In genomic region chr7:142782922-142783900, GRCh38 we compare ENCODE assay signal across 9 cellular contexts. TPM values are rescaled to one million over a fixed set of nuclear protein-coding genes. Genes with fewer than 3 reads are reported as not detected.
DNase-seq lines count a peak whose midpoint lies in the region; ATAC-seq, FAIRE-seq and TF ChIP-seq lines count a peak whose summit lies in the region.
"Had no signal": no experiment of that assay in that cellular context is flagged by ENCODE, and none has a peak within 500 bp of the region (broad histone marks: within the 10 kb centered on the region; RNA-seq: fewer than 3 reads in every experiment).

No MANE protein-coding gene starts in this region.

- peak overlapping the region; percentile 66 for H3K4me3 Mint-ChIP-seq in WTC11

- 0 out of 2 replicates have a peak, but pooled peaks cover 6% of the 10 kb centered on the region for H3K27me3 Mint-ChIP-seq in WTC11 (ENCODE audit: low read depth)

- H3K4me1 Mint-ChIP-seq in WTC11 = peaks cover 7% of the 10 kb centered on the region

- CTCF ChIA-PET in WTC11 (lab: Charles Lee) = interaction anchor here (0.6 to 5.1 kb wide), 85 partner anchors 8 to 479 kb away, joined by 3 to 174 read pairs (median 5); partner anchors contain the start of gene EPHB6

- no peak overlapping the region for H3K27ac ChIP-seq in keratinocyte (ENCODE audit: control insufficient read depth, insufficient read depth, low read length)

- H3K79me2 ChIP-seq in keratinocyte (ENCODE audit: control insufficient read depth, insufficient read depth, low read length) = no peaks in the 10 kb centered on the region

- FAIRE-seq in keratinocyte (lab: Jason Lieb, UNC) = peak; percentile 65

- no peaks in the 10 kb centered on the region for H3K9me3 ChIP-seq in keratinocyte (ENCODE audit: control insufficient read depth, low read depth, low read length)

- ATAC-seq in HG03354 (IDR thresholded peaks at IDR 0.05; ENCODE audit: poor library complexity, severe bottlenecking, unreplicated experiment) (peak; percentile 96), WTC11 (peak; percentile 82)

- H2AFZ ChIP-seq in keratinocyte (ENCODE audit: control insufficient read depth, low read length) = peak overlapping the region; percentile 84

- POLR2A ChIA-PET in WTC11 (lab: Charles Lee) = interaction anchor here (0.5 to 1.0 kb wide), 3 partner anchors 13 to 456 kb away, joined by 3 to 4 read pairs (median 3); no protein-coding TSS in a partner anchor

- peak overlapping the region; percentile 84 for H3K4me2 ChIP-seq in keratinocyte (ENCODE audit: control insufficient read depth, extremely low read depth, insufficient read depth, low read depth, low read length)

- dilution Hi-C loops in keratinocyte (cut with MboI; ENCODE audit: extremely low pct_ligation_motif_present, low sequenced_read_pairs) = no loop called here

- peak in 13 of 14 donors; percentile 16 to 85 (median 53) for DNase-seq in C1 segment of cervical spinal cord (lab: John Stamatoyannopoulos, UW)
- DNase-seq in GM19240 (ENCODE audit: insufficient read length, low spot score) = peak; percentile 80
- peak; percentile 10 for DNase-seq in NCI-H2227 treated with DMSO at 0.1 percent for 48 hours (lab: John Stamatoyannopoulos, UW)
- DNase-seq in WTC11 (ENCODE audit: low spot score) = peak; percentile 91
- DNase-seq in central memory CD4-positive, alpha-beta T cell = peak; percentile 75
- peak; percentile 73 for DNase-seq in keratinocyte (ENCODE audit: low read depth, low spot score)
- peak; percentile 61 to 62 for DNase-seq in stimulated activated CD4-positive, alpha-beta T cell treated with anti-CD3 and anti-CD28 coated beads, Interleukin-15, amount 100 ng/mL, for 48 hours (ENCODE audit: low read depth in 2 of 2)

- H3K4me3 ChIP-seq in keratinocyte (ENCODE audit: control insufficient read depth in 2 of 3, extremely low read depth in 1 of 3, insufficient read depth in 2 of 3, low read depth in 1 of 3, low read length in 3 of 3) = peak overlapping the region; percentile 19 to 60 (median 36)

- no peaks in the 10 kb centered on the region for H4K20me1 ChIP-seq in keratinocyte (ENCODE audit: control insufficient read depth, extremely low read depth, insufficient read depth, low read length)

- no peaks in the 10 kb centered on the region for H3K4me1 ChIP-seq in keratinocyte (ENCODE audit: control insufficient read depth, extremely low read depth, insufficient read depth, low read length)

- H3K36me3 Mint-ChIP-seq in WTC11 = no peaks in the 10 kb centered on the region

- H3K27ac Mint-ChIP-seq in WTC11 = no peak overlapping the region

- no peaks in the 10 kb centered on the region for H3K9me3 Mint-ChIP-seq in WTC11

- no peaks in the 10 kb centered on the region for H3K27me3 ChIP-seq in keratinocyte (ENCODE audit: control insufficient read depth, extremely low read depth, insufficient read depth, low read length)

- no peaks in the 10 kb centered on the region for H3K36me3 ChIP-seq in keratinocyte (ENCODE audit: control insufficient read depth in 2 of 2, extremely low read depth in 1 of 2, insufficient read depth in 2 of 2, low read length in 2 of 2)

- H3K9ac ChIP-seq in keratinocyte (ENCODE audit: control insufficient read depth, extremely low read depth, insufficient read depth, low read length) = no peak overlapping the region

- H3K9me1 ChIP-seq in keratinocyte (ENCODE audit: control insufficient read depth, extremely low read depth, insufficient read depth, low read length) = no peaks in the 10 kb centered on the region

- TF ChIP-seq CTCF in WTC11 (IDR thresholded peaks at IDR 0.05) (peak; percentile 93), keratinocyte (optimal IDR thresholded peaks at IDR 0.05 in 1 of 3, IDR thresholded peaks at IDR 0.05 in 1 of 3, conservative IDR thresholded peaks at IDR 0.05 in 1 of 3; ENCODE audit: extremely low read depth in 1 of 3, insufficient read depth in 2 of 3, low read length in 3 of 3) (peak; percentile 95 to 96 (median 95))

TF ChIP-seq in WTC11, 78 proteins besides CTCF, POLR2A, EP300 and RAD21:
- peak; percentile 68 for TF ChIP-seq ETV6 (CRISPR knock-in tag; IDR thresholded peaks at IDR 0.05)
- 0 out of 2 replicates have a peak, but pooled peaks have one; percentile 14 for TF ChIP-seq TEAD1 (CRISPR knock-in tag; IDR thresholded peaks at IDR 0.05)
- TF ChIP-seq NR3C1 (CRISPR knock-in tag; conservative IDR thresholded peaks at IDR 0.05; ENCODE audit: low read depth) = no peak
TF ChIP-seq in WTC11: peak in this region for 2.

RNA-seq across cellular contexts. Expression of gene PRSS2, which starts 12.4 kb away (rescaled TPM):
- 27.6 to 41.2 TPM (median 28.2 TPM) in 3 replicates for total RNA-seq in WTC11 (2021)
- not detected in 3 replicates for polyA plus RNA-seq in keratinocyte
- polyA plus RNA-seq in keratinocyte (2011; ENCODE audit: low read depth) = not detected
- not detected in 2 replicates for polyA plus RNA-seq in keratinocyte (2011; cell fraction: cytosol; rRNA removed)
- not detected in 2 replicates for polyA plus RNA-seq in keratinocyte (2011; cell fraction: nucleus; rRNA removed)
- polyA plus RNA-seq in keratinocyte (2012; ENCODE audit: low replicate concordance) = not detected in 2 replicates
- not detected in 3 replicates for polyA minus RNA-seq in keratinocyte
- polyA minus RNA-seq in keratinocyte (2011; cell fraction: cytosol; rRNA and poly(A)+ RNA removed) = not detected
- not detected in 2 replicates for polyA minus RNA-seq in keratinocyte (2011; cell fraction: nucleus; rRNA and poly(A)+ RNA removed)
- total RNA-seq: activated CD8-positive, alpha-beta memory T cell treated with anti-CD3 and anti-CD28 coated beads for 36 hours had no signal

RNA-seq across cellular contexts. Expression of gene PRSS1, which starts 33.9 kb away (rescaled TPM):
- 9.9 to 14.8 TPM (median 11.1 TPM) in 3 replicates for total RNA-seq in WTC11 (2021)
- not detected in 3 replicates for polyA plus RNA-seq in keratinocyte
- not detected for polyA plus RNA-seq in keratinocyte (2011; ENCODE audit: low read depth)
- not detected in 2 replicates for polyA plus RNA-seq in keratinocyte (2011; cell fraction: cytosol; rRNA removed)
- not detected in 2 replicates for polyA plus RNA-seq in keratinocyte (2011; cell fraction: nucleus; rRNA removed)
- not detected in 2 replicates for polyA plus RNA-seq in keratinocyte (2012; ENCODE audit: low replicate concordance)
- not detected in 3 replicates for polyA minus RNA-seq in keratinocyte
- polyA minus RNA-seq in keratinocyte (2011; cell fraction: cytosol; rRNA and poly(A)+ RNA removed) = not detected
- not detected in 2 replicates for polyA minus RNA-seq in keratinocyte (2011; cell fraction: nucleus; rRNA and poly(A)+ RNA removed)
- total RNA-seq: activated CD8-positive, alpha-beta memory T cell treated with anti-CD3 and anti-CD28 coated beads for 36 hours had no signal

Comparison
In these comparisons a context has a peak if more than half of its experiments do, and no peak if none do; other contexts are left out.
1. DNase-seq: peak in every context shown above with its lines; median percentile 91 in WTC11; 80 in GM19240; 75 in central memory CD4-positive, alpha-beta T cell; 73 in keratinocyte; 62 in stimulated activated CD4-positive, alpha-beta T cell treated with anti-CD3 and anti-CD28 coated beads, Interleukin-15, amount 100 ng/mL, for 48 hours; 53 in C1 segment of cervical spinal cord; 10 in NCI-H2227 treated with DMSO at 0.1 percent for 48 hours.